In genomic region chr4:14865804-14866203, GRCh38 we compare ENCODE assay signal across 15 cellular contexts.
"Had no signal": no experiment of that assay in that cellular context is flagged by ENCODE, and none has a peak within 500 bp of the region (broad histone marks: within the 10 kb centered on the region; RNA-seq: fewer than 3 reads in every experiment).

No MANE protein-coding gene starts in this region.

- H3K4me3 ChIP-seq: cardiac muscle cell, coronary artery, heart left ventricle, testis had no signal

- ATAC-seq: activated CD8-positive, alpha-beta T cell treated with anti-CD3 and anti-CD28 coated beads, Interleukin-2, amount 10 ng/mL, durations not matched to agents 7 days and 5 days; right cardiac atrium; WTC11 had no signal

- H3K27ac ChIP-seq: coronary artery, parathyroid adenoma, testis had no signal

- H3K27me3 ChIP-seq: cardiac muscle cell, testis had no signal

- H3K36me3 ChIP-seq: cardiac muscle cell, heart left ventricle had no signal

- H3K4me1 ChIP-seq: parathyroid adenoma had no signal

- DNase-seq: activated CD4-positive, alpha-beta T cell treated with anti-CD3 and anti-CD28 coated beads for 48 hours; activated CD8-positive, alpha-beta T cell treated with anti-CD3 and anti-CD28 coated beads, Interleukin-2, amount 10 ng/mL, durations not matched to agents 7 days and 5 days; activated naive CD4-positive, alpha-beta T cell; effector CD4-positive, alpha-beta T cell; heart left ventricle; islet precursor cell; right cardiac atrium; stimulated activated CD4-positive, alpha-beta T cell treated with anti-CD3 and anti-CD28 coated beads, Interleukin-2, amount 100 ng/mL, for 24 hours; stimulated activated naive CD4-positive, alpha-beta T cell; T-helper 1 cell had no signal

- H3K9me3 ChIP-seq: heart left ventricle, testis had no signal
